ENCODE assay signal across 8 cellular contexts in genomic region chrX:74420194-74421035, GRCh38. TPM values are rescaled to one million over a fixed set of nuclear protein-coding genes. Genes with fewer than 3 reads are reported as not detected.
DNase-seq lines count a peak whose midpoint lies in the region; ATAC-seq and TF ChIP-seq lines count a peak whose summit lies in the region.

No MANE protein-coding gene starts in this region.

- H4K20me1 ChIP-seq in IMR-90 (ENCODE audit: insufficient read depth, low read length) = peaks cover 13% of the 10 kb centered on the region

- H3K23ac ChIP-seq in IMR-90 (ENCODE audit: low read depth, low read length) = peak overlapping the region; percentile 51

- peak; percentile 74 for ATAC-seq in IMR-90 (ENCODE audit: low read depth)
- no peak for ATAC-seq in HG03439 (IDR thresholded peaks at IDR 0.05; ENCODE audit: unreplicated experiment)

- H3K18ac ChIP-seq in IMR-90 (ENCODE audit: low read depth, low read length) = peak overlapping the region; percentile 65

- peaks cover 35% of the 10 kb centered on the region for H3K27me3 ChIP-seq in BE2C
- no peaks in the 10 kb centered on the region for H3K27me3 ChIP-seq in IMR-90 (ENCODE audit: control insufficient read depth, insufficient read depth, low read length)
- peaks cover 7 to 11% of the 10 kb centered on the region in 2 donors for H3K27me3 ChIP-seq in mucosa of rectum (ENCODE audit: control insufficient read depth in 2 of 2, insufficient read depth in 2 of 2, low read length in 2 of 2)
- H3K27me3 ChIP-seq in transverse colon = peaks cover 10% of the 10 kb centered on the region

- no peak for TF ChIP-seq EP300 in transverse colon (IDR thresholded peaks at IDR 0.05; ENCODE audit: low read depth)

- no peaks in the 10 kb centered on the region for H3K36me3 ChIP-seq in BE2C
- H3K36me3 ChIP-seq in IMR-90 (ENCODE audit: control insufficient read depth, insufficient read depth, low read length) = no peaks in the 10 kb centered on the region
- H3K36me3 ChIP-seq in mucosa of rectum (ENCODE audit: control insufficient read depth in 2 of 2, insufficient read depth in 2 of 2, low read length in 2 of 2) = no peaks in the 10 kb centered on the region
- no peaks in the 10 kb centered on the region for H3K36me3 ChIP-seq in transverse colon

- intact Hi-C loops in IMR-90 (cut with micrococcal nuclease) (loop anchor here (1.0 to 5.0 kb wide), 5 partner anchors 30 to 134 kb away; no protein-coding TSS in a partner anchor), transverse colon (cut with DNase I; ENCODE audit: low total_unique reads) (no loop called here)

- no peak overlapping the region for H2AK5ac ChIP-seq in IMR-90 (ENCODE audit: low read depth, low read length)

- H3K14ac ChIP-seq in IMR-90 (replicated peaks; ENCODE audit: low read depth, low read length) = peak overlapping the region; percentile 80

- H3K4me1 ChIP-seq in BE2C (no peaks in the 10 kb centered on the region), IMR-90 (ENCODE audit: control insufficient read depth, insufficient read depth, low read length) (peaks cover 4% of the 10 kb centered on the region), mucosa of rectum (ENCODE audit: control insufficient read depth in 2 of 2, insufficient read depth in 2 of 2, low read length in 2 of 2) (peaks cover 0 to 5% of the 10 kb centered on the region in 2 donors), transverse colon (peaks cover 0 to 5% (median 5%) of the 10 kb centered on the region in 4 donors)

- peaks cover 5% of the 10 kb centered on the region; the same call in 1 of the 2 replicates for H3K9me1 ChIP-seq in IMR-90 (ENCODE audit: insufficient read depth, low read length)

- TF ChIP-seq RAD21 in IMR-90 (IDR thresholded peaks at IDR 0.05; ENCODE audit: low read length) = no peak

- CTCF ChIA-PET in IMR-90 (lab: Yijun Ruan, JAX) = no interaction called here

- peak overlapping the region; percentile 87 for H3K4ac ChIP-seq in IMR-90 (ENCODE audit: low read depth, low read length)

- H3K9me3 ChIP-seq in BE2C = no peaks in the 10 kb centered on the region
- H3K9me3 ChIP-seq in IMR-90 (ENCODE audit: control insufficient read depth, insufficient read depth, low read length) = no peaks in the 10 kb centered on the region; the same call in 1 of the 2 replicates
- H3K9me3 ChIP-seq in mucosa of rectum (ENCODE audit: control insufficient read depth in 2 of 2, low read length in 2 of 2) = no peaks in the 10 kb centered on the region
- no peaks in the 10 kb centered on the region for H3K9me3 ChIP-seq in transverse colon

- peak overlapping the region; percentile 90 for H2AFZ ChIP-seq in IMR-90 (replicated peaks; ENCODE audit: low read length, poor library complexity)

- peak overlapping the region; percentile 64; the same call in 2 of the 3 replicates for H2BK15ac ChIP-seq in IMR-90 (ENCODE audit: low read depth, low read length)

- TF ChIP-seq CTCF in BE2C (IDR thresholded peaks at IDR 0.05; ENCODE audit: low read depth, low read length) = no peak
- TF ChIP-seq CTCF in IMR-90 (conservative IDR thresholded peaks at IDR 0.05; ENCODE audit: low read depth, low read length) = no peak
- no peak for TF ChIP-seq CTCF in transverse colon (IDR thresholded peaks at IDR 0.05)

- POLR2A ChIA-PET in IMR-90 (lab: Charles Lee; ENCODE audit: unreplicated experiment) = no interaction called here

- peak overlapping the region; percentile 50 for H3K4me3 ChIP-seq in BE2C (ENCODE audit: low read depth, low read length)
- H3K4me3 ChIP-seq in IMR-90 (ENCODE audit: insufficient read depth, low read depth, low read length) = peak overlapping the region; percentile 58
- peak overlapping the region; percentile 55 to 56 for H3K4me3 ChIP-seq in mucosa of rectum (ENCODE audit: low read length in 2 of 2)
- peak overlapping the region; percentile 28 to 56 (median 37) for H3K4me3 ChIP-seq in transverse colon

- H3K27ac ChIP-seq in IMR-90 (ENCODE audit: insufficient read depth, low read length) = peak overlapping the region; percentile 94
- peak overlapping the region; percentile 72 to 77 for H3K27ac ChIP-seq in mucosa of rectum (ENCODE audit: low read depth in 2 of 2, low read length in 2 of 2)
- peak overlapping the region; percentile 75 to 92 (median 87) for H3K27ac ChIP-seq in transverse colon

- H3K79me1 ChIP-seq in IMR-90 (ENCODE audit: low read depth in 1 of 2, low read length in 2 of 2) = peaks cover 0 to 6% of the 10 kb centered on the region in 2 experiments; a peak in 2 of 4 replicates

- H3K9ac ChIP-seq in IMR-90 (ENCODE audit: low read depth, low read length) (peak overlapping the region; percentile 80), mucosa of rectum (ENCODE audit: low read depth in 1 of 2, low read length in 2 of 2) (peak overlapping the region; percentile 32 to 64)

- H2BK120ac ChIP-seq in IMR-90 (ENCODE audit: low read depth, low read length) = peak overlapping the region; percentile 68

- peak overlapping the region; percentile 80 for H3K4me2 ChIP-seq in IMR-90 (ENCODE audit: low read depth, low read length)

- 47% methylated on average over 14 of the region's 54 CpGs; no CpG with 5 or more reads in 1 of the 2 experiments for WGBS in IMR-90 (ENCODE audit: extremely low coverage in 2 of 2, insufficient read length in 1 of 2), 2 experiments
- 52% methylated on average over 27 of the region's 54 CpGs; no CpG with 5 or more reads in 1 of the 2 donors for WGBS in transverse colon (ENCODE audit: low coverage in 1 of 2), 2 donors

- peak overlapping the region; percentile 85 to 93 for H4K8ac ChIP-seq in IMR-90 (ENCODE audit: low read depth in 2 of 2, low read length in 2 of 2)

- in situ Hi-C loops in IMR-90 (cut with MboI; ENCODE audit: low sequenced_read_pairs) (no loop called here), transverse colon (cut with MboI; ENCODE audit: low pct_ligation_motif_present in 1 of 4, low pct_unique_long_range_greater_than_20kb in 1 of 4, low sequenced_read_pairs in 3 of 4) (no loop called here)

- H2BK20ac ChIP-seq in IMR-90 (ENCODE audit: low read depth, low read length) = peak overlapping the region; percentile 37; the same call in 1 of the 2 replicates

- H2BK5ac ChIP-seq in IMR-90 (ENCODE audit: low read depth, low read length, poor library complexity, severe bottlenecking) = peak overlapping the region; percentile 92

- dilution Hi-C loops in IMR-90 (cut with HindIII; ENCODE audit: low sequenced_read_pairs, unreplicated experiment) = no loop called here

- peak overlapping the region; percentile 66 for H2AK9ac ChIP-seq in IMR-90 (replicated peaks; ENCODE audit: low read depth, low read length, poor library complexity)

- peak overlapping the region; percentile 91; the same call in 1 of the 2 replicates for H3K56ac ChIP-seq in IMR-90 (ENCODE audit: extremely low read depth, insufficient read depth, low read length)

- TF ChIP-seq POLR2A in IMR-90 (IDR thresholded peaks at IDR 0.05; ENCODE audit: low read depth, low read length) (no peak), transverse colon (IDR thresholded peaks at IDR 0.05) (peak; percentile 20)

- DNase-seq in BE2C (peak; percentile 35), IMR-90 (peak; percentile 48), fibroblast of gingiva (ENCODE audit: low read depth) (peak; percentile 81), transverse colon (peak; percentile 57), DMS153 (lab: John Stamatoyannopoulos, UW) (no peak)
- DNase-seq in activated T-cell treated with anti-CD3 and anti-CD28 coated beads, Interleukin-2, amount 50 U/mL, for 48 hours = peak; percentile 27 to 40

- H4K5ac ChIP-seq in IMR-90 (ENCODE audit: low read depth, low read length) = peak overlapping the region; percentile 56

- H4K91ac ChIP-seq in IMR-90 (ENCODE audit: insufficient read depth, low read depth, low read length) = peak overlapping the region; percentile 85

- BruUV-seq in IMR-90 (replicated peaks; lab: Mats Ljungman, UMichigan) = no TSS peak

TF ChIP-seq in IMR-90, 13 proteins besides CTCF, POLR2A, EP300 and RAD21:
- TF ChIP-seq BHLHE40 (IDR thresholded peaks at IDR 0.05; ENCODE audit: low read depth, low read length) = no peak
- TF ChIP-seq RCOR1 (IDR thresholded peaks at IDR 0.05; ENCODE audit: insufficient replicate concordance, low read length) = no peak
- TF ChIP-seq FOS (IDR thresholded peaks at IDR 0.05; ENCODE audit: low read depth, low read length) = no peak

RNA-seq across cellular contexts. Expression of gene SLC16A2, which starts 0.9 kb away (rescaled TPM):
- 2.8 TPM for polyA plus RNA-seq in BE2C (2012; ENCODE audit: insufficient read depth, insufficient read length, low read depth)
- total RNA-seq in IMR-90 (2012; rRNA removed) (5.3 and 6.1 TPM in 2 replicates), transverse colon (10 to 100 TPM in 1 of 4 donors, 1 to 10 TPM in 3; 1.7 to 16.8 (median 5.5) TPM)
- polyA plus RNA-seq in IMR-90 (2012; rRNA removed) = 23.8 and 24.9 TPM in 2 replicates
- polyA plus RNA-seq in IMR-90 (2012; cell fraction: cytosol; rRNA removed) = 10.5 and 15.7 TPM in 2 replicates
- polyA plus RNA-seq in IMR-90 (2012; cell fraction: nucleus; rRNA removed; ENCODE audit: low replicate concordance) = 18.3 and 38.0 TPM in 2 replicates
